ENCODE assay signal across 16 cellular contexts in the genomic region with DNA sequence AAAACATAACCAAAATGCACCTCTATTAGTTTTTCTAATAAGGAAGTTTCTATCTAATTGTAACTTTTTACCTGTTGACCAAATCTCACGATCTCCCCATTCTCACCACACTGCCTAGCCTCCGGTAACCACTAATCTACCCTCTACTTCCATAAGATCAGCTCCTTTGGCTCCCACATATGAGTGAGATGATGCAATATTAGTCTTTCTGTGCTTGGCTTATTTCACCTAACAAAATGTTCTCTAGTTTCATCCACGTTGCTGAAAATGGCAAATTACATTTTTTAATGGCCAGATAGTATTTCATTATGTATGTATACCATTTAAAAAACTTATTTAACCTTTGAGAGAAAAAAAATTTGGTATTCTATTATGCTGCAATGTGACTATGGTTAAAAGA.
DNase-seq lines count a peak whose midpoint lies in the region; ATAC-seq and TF ChIP-seq lines count a peak whose summit lies in the region.
"Had no signal": no experiment of that assay in that cellular context is flagged by ENCODE, and none has a peak within 500 bp of the region (broad histone marks: within the 10 kb centered on the region; RNA-seq: fewer than 3 reads in every experiment).

No MANE protein-coding gene starts in this region.

- no peak for TF ChIP-seq POLR2A in IMR-90 (IDR thresholded peaks at IDR 0.05; ENCODE audit: low read depth, low read length)

- H3K27me3 ChIP-seq in IMR-90 (ENCODE audit: control insufficient read depth, insufficient read depth, low read length), result no peaks in the 10 kb centered on the region
- H3K27me3 ChIP-seq: BLaER1 treated with 17β-estradiol and CSF1 and Interleukin-3, amounts not matched to agents 10 nM and 100 nM had no signal

- H3K79me1 ChIP-seq in IMR-90 (ENCODE audit: low read depth in 1 of 2, low read length in 2 of 2), result no peaks in the 10 kb centered on the region

- no peak overlapping the region for H3K56ac ChIP-seq in IMR-90 (ENCODE audit: extremely low read depth, insufficient read depth, low read length)

- H3K4me3 ChIP-seq in IMR-90 (ENCODE audit: insufficient read depth, low read depth, low read length), result no peak overlapping the region
- H3K4me3 ChIP-seq: A549; BLaER1 treated with 17β-estradiol and CSF1 and Interleukin-3, amounts not matched to agents 10 nM and 100 nM had no signal

- H3K4me2 ChIP-seq in IMR-90 (ENCODE audit: low read depth, low read length), result no peak overlapping the region
- H3K4me2 ChIP-seq: A549; BLaER1 treated with 17β-estradiol and CSF1 and Interleukin-3, amounts not matched to agents 10 nM and 100 nM had no signal

- TF ChIP-seq CTCF in IMR-90 (conservative IDR thresholded peaks at IDR 0.05; ENCODE audit: low read depth, low read length), result no peak

- H3K36me3 ChIP-seq in IMR-90 (ENCODE audit: control insufficient read depth, insufficient read depth, low read length), result no peaks in the 10 kb centered on the region
- H3K36me3 ChIP-seq: BLaER1 treated with 17β-estradiol and CSF1 and Interleukin-3, amounts not matched to agents 10 nM and 100 nM had no signal

- H3K23ac ChIP-seq in IMR-90 (ENCODE audit: low read depth, low read length), result no peak overlapping the region

- no peak overlapping the region for H3K18ac ChIP-seq in IMR-90 (ENCODE audit: low read depth, low read length)

- H4K91ac ChIP-seq in IMR-90 (ENCODE audit: insufficient read depth, low read depth, low read length), result no peak overlapping the region

- TF ChIP-seq RAD21 in IMR-90 (IDR thresholded peaks at IDR 0.05; ENCODE audit: low read length), result no peak

- no peak overlapping the region for H4K8ac ChIP-seq in IMR-90 (ENCODE audit: low read depth in 2 of 2, low read length in 2 of 2)

- no peak for ATAC-seq in IMR-90 (ENCODE audit: low read depth)
- ATAC-seq: A549; CD8-positive, alpha-beta T cell had no signal

- H2AK5ac ChIP-seq in IMR-90 (ENCODE audit: low read depth, low read length), result no peak overlapping the region

- no peaks in the 10 kb centered on the region for H3K4me1 ChIP-seq in IMR-90 (ENCODE audit: control insufficient read depth, insufficient read depth, low read length)
- H3K4me1 ChIP-seq: A549, Caco-2 had no signal

- no peak overlapping the region for H2BK120ac ChIP-seq in IMR-90 (ENCODE audit: low read depth, low read length)

- H3K27ac ChIP-seq in IMR-90 (ENCODE audit: insufficient read depth, low read length), result no peak overlapping the region
- H3K27ac ChIP-seq: 22Rv1; A549; BLaER1 treated with 17β-estradiol and CSF1 and Interleukin-3, amounts not matched to agents 10 nM and 100 nM had no signal

- no peak overlapping the region for H3K9ac ChIP-seq in IMR-90 (ENCODE audit: low read depth, low read length)
- H3K9ac ChIP-seq: BLaER1 treated with 17β-estradiol and CSF1 and Interleukin-3, amounts not matched to agents 10 nM and 100 nM had no signal

- intact Hi-C loops in IMR-90 (cut with micrococcal nuclease), result no loop called here

- H3K14ac ChIP-seq in IMR-90 (replicated peaks; ENCODE audit: low read depth, low read length), result no peak overlapping the region

- dilution Hi-C loops in IMR-90 (cut with HindIII; ENCODE audit: low sequenced_read_pairs, unreplicated experiment), result no loop called here

- no peak overlapping the region for H2BK5ac ChIP-seq in IMR-90 (ENCODE audit: low read depth, low read length, poor library complexity, severe bottlenecking)

- H4K5ac ChIP-seq in IMR-90 (ENCODE audit: low read depth, low read length), result no peak overlapping the region

- WGBS in IMR-90 (ENCODE audit: extremely low coverage in 2 of 2, insufficient read length in 1 of 2), 2 experiments, result no CpG with 5 or more reads among the region's 3 CpGs

- no peak overlapping the region for H2AFZ ChIP-seq in IMR-90 (replicated peaks; ENCODE audit: low read length, poor library complexity)

- no peak overlapping the region for H2BK20ac ChIP-seq in IMR-90 (ENCODE audit: low read depth, low read length)

- no peak overlapping the region for H3K4ac ChIP-seq in IMR-90 (ENCODE audit: low read depth, low read length)

- no peaks in the 10 kb centered on the region for H3K9me1 ChIP-seq in IMR-90 (ENCODE audit: insufficient read depth, low read length)

- peaks cover 2% of the 10 kb centered on the region; the same call in 1 of the 2 replicates for H3K9me3 ChIP-seq in IMR-90 (ENCODE audit: control insufficient read depth, insufficient read depth, low read length)
- H3K9me3 ChIP-seq: A549; BLaER1 treated with 17β-estradiol and CSF1 and Interleukin-3, amounts not matched to agents 10 nM and 100 nM; Caco-2 had no signal

- no peak overlapping the region for H2AK9ac ChIP-seq in IMR-90 (replicated peaks; ENCODE audit: low read depth, low read length, poor library complexity)

- in situ Hi-C loops in IMR-90 (cut with MboI; ENCODE audit: low sequenced_read_pairs), result no loop called here

- POLR2A ChIA-PET in IMR-90 (lab: Charles Lee; ENCODE audit: unreplicated experiment), result no interaction called here

- no peaks in the 10 kb centered on the region for H4K20me1 ChIP-seq in IMR-90 (ENCODE audit: insufficient read depth, low read length)
- H4K20me1 ChIP-seq: BLaER1 treated with 17β-estradiol and CSF1 and Interleukin-3, amounts not matched to agents 10 nM and 100 nM had no signal

- DNase-seq in NCI-H2171 treated with DMSO at 0.1 percent for 48 hours (lab: John Stamatoyannopoulos, UW) (peak; percentile 23), NCI-H2171 (lab: John Stamatoyannopoulos, UW) (no peak), IMR-90 (no peak), OCI-M1 (lab: John Stamatoyannopoulos, UW) (peak; percentile 5), GM19240 (ENCODE audit: insufficient read length, low spot score) (no peak), SK-N-DZ (ENCODE audit: low spot score) (no peak)
- DNase-seq: AML-193; Caco-2; Calu3; CD4-positive, alpha-beta T cell; CD8-positive, alpha-beta T cell; DMS79 treated with DMSO at 0.1 percent for 48 hours; GF-D8 had no signal

- no TSS peak for BruUV-seq in IMR-90 (replicated peaks; lab: Mats Ljungman, UMichigan)

- CTCF ChIA-PET in IMR-90 (lab: Yijun Ruan, JAX), result no interaction called here

- no peak overlapping the region for H2BK15ac ChIP-seq in IMR-90 (ENCODE audit: low read depth, low read length)

TF ChIP-seq in IMR-90, 13 proteins besides CTCF, POLR2A, EP300 and RAD21:
- TF ChIP-seq MAZ (IDR thresholded peaks at IDR 0.05; ENCODE audit: borderline replicate concordance, low read depth, low read length) (no peak), CEBPB (IDR thresholded peaks at IDR 0.05; ENCODE audit: low read depth, low read length) (peak; percentile 58; the same call in 1 of the 2 replicates)

Comparison
In these comparisons a context has a peak if more than half of its experiments do, and no peak if none do; other contexts are left out.
1. DNase-seq: peak in NCI-H2171 treated with DMSO at 0.1 percent for 48 hours (single experiment) and OCI-M1 (single experiment); none in NCI-H2171 (single experiment), IMR-90 (single experiment), GM19240 (single experiment) and SK-N-DZ (single experiment).